8 cellular contexts compared by ENCODE assay signal in genomic region chr1:42924249-42925131, GRCh38. TPM values are rescaled to one million over a fixed set of nuclear protein-coding genes. Genes with fewer than 3 reads are reported as not detected.
DNase-seq lines count a peak whose midpoint lies in the region; TF ChIP-seq lines count a peak whose summit lies in the region.

No MANE protein-coding gene starts in this region.

- H3K27me3 ChIP-seq in thymus (ENCODE audit: control insufficient read depth, insufficient read depth): no peaks in the 10 kb centered on the region

- peaks cover 39% of the 10 kb centered on the region for H3K4me1 Mint-ChIP-seq in activated naive CD4-positive, alpha-beta T cell treated with anti-CD3 and anti-CD28 coated beads, Interleukin-2, amount 50 U/mL, for 24 hours
- peaks cover 37% of the 10 kb centered on the region for H3K4me1 Mint-ChIP-seq in osteocyte (ENCODE audit: unreplicated experiment)

- TF ChIP-seq CTCF in HEK293 (tag by site-specific recombination; IDR thresholded peaks at IDR 0.05): peak; percentile 97
- peak; percentile 25 for TF ChIP-seq CTCF in osteocyte (IDR thresholded peaks at IDR 0.05)

- peak overlapping the region; percentile 89 for H3K4me3 Mint-ChIP-seq in activated naive CD4-positive, alpha-beta T cell treated with anti-CD3 and anti-CD28 coated beads, Interleukin-2, amount 50 U/mL, for 24 hours
- peak overlapping the region; percentile 89 for H3K4me3 Mint-ChIP-seq in osteocyte (ENCODE audit: unreplicated experiment)

- H3K27me3 Mint-ChIP-seq in activated naive CD4-positive, alpha-beta T cell treated with anti-CD3 and anti-CD28 coated beads, Interleukin-2, amount 50 U/mL, for 24 hours: no peaks in the 10 kb centered on the region
- no peaks in the 10 kb centered on the region for H3K27me3 Mint-ChIP-seq in osteocyte (ENCODE audit: unreplicated experiment)

- H3K27ac ChIP-seq in HEK293 (ENCODE audit: extremely low read depth, low read depth, low read length) (peak overlapping the region; percentile 72; the same call in 1 of the 2 replicates), SK-N-MC (no peak overlapping the region; the same call in 1 of the 2 replicates), thymus (ENCODE audit: low read depth) (peak overlapping the region; percentile 96)

- H3K27ac Mint-ChIP-seq in activated naive CD4-positive, alpha-beta T cell treated with anti-CD3 and anti-CD28 coated beads, Interleukin-2, amount 50 U/mL, for 24 hours: peak overlapping the region; percentile 99
- H3K27ac Mint-ChIP-seq in osteocyte (ENCODE audit: unreplicated experiment): peak overlapping the region; percentile 94

- CTCF ChIA-PET in HEK293 (lab: Yijun Ruan, JAX): interaction anchor here (0.6 to 6.1 kb wide), 4 partner anchors 11 to 149 kb away, joined by 3 to 70 read pairs (median 27); no protein-coding TSS in a partner anchor

- DNase-seq in GM04503 (ENCODE audit: low read depth) (peak; percentile 61), MV-4-11 (lab: John Stamatoyannopoulos, UW) (peak; percentile 87), SK-N-MC (ENCODE audit: low read depth, low spot score) (no peak), glomerular endothelial cell (ENCODE audit: extremely low read depth, low read depth, low spot score) (peak; percentile 56), osteocyte (ENCODE audit: extremely low spot score, unreplicated experiment) (peak; percentile 96)

- H3K36me3 Mint-ChIP-seq in activated naive CD4-positive, alpha-beta T cell treated with anti-CD3 and anti-CD28 coated beads, Interleukin-2, amount 50 U/mL, for 24 hours: peaks cover 6% of the 10 kb centered on the region
- H3K36me3 Mint-ChIP-seq in osteocyte (ENCODE audit: unreplicated experiment): peaks cover 35% of the 10 kb centered on the region

- POLR2A ChIA-PET in HEK293 (lab: Yijun Ruan, JAX): interaction anchor here (0.8 to 1.6 kb wide), 7 partner anchors 9 to 177 kb away, joined by 3 to 6 read pairs (median 3); partner anchors contain the start of genes C1orf50 and P3H1

- H3K4me3 ChIP-seq in HEK293 (ENCODE audit: low read depth, low read length): peak overlapping the region; percentile 63
- H3K4me3 ChIP-seq in SK-N-MC: peak overlapping the region; percentile 91
- H3K4me3 ChIP-seq in thymus (ENCODE audit: low read length): peak overlapping the region; percentile 97

- peaks cover 0 to 42% of the 10 kb centered on the region in 2 experiments; a peak in 2 of 3 replicates for H3K36me3 ChIP-seq in HEK293 (ENCODE audit: control insufficient read depth in 2 of 2, insufficient read depth in 1 of 2, low read length in 2 of 2)
- no peaks in the 10 kb centered on the region; the same call in 1 of the 2 replicates for H3K36me3 ChIP-seq in SK-N-MC (ENCODE audit: insufficient read depth, low read length)
- H3K36me3 ChIP-seq in thymus (ENCODE audit: control insufficient read depth, insufficient read depth): peaks cover 34% of the 10 kb centered on the region

- no peaks in the 10 kb centered on the region for H3K9me3 ChIP-seq in HEK293 (ENCODE audit: control insufficient read depth, insufficient read depth, low read depth, low read length)
- H3K9me3 ChIP-seq in SK-N-MC (ENCODE audit: low read depth, low read length): no peaks in the 10 kb centered on the region
- H3K9me3 ChIP-seq in thymus (ENCODE audit: control insufficient read depth): peaks cover 1% of the 10 kb centered on the region

- peak overlapping the region; percentile 58 for H3K9ac ChIP-seq in SK-N-MC (ENCODE audit: insufficient read length)

- H3K9me3 Mint-ChIP-seq in activated naive CD4-positive, alpha-beta T cell treated with anti-CD3 and anti-CD28 coated beads, Interleukin-2, amount 50 U/mL, for 24 hours: no peaks in the 10 kb centered on the region
- H3K9me3 Mint-ChIP-seq in osteocyte (ENCODE audit: unreplicated experiment): no peaks in the 10 kb centered on the region

- whole genome bisulfite sequencing in thymus: 1% methylated on average over 69 of the region's 69 CpGs

- peaks cover 5% of the 10 kb centered on the region; the same call in 1 of the 2 replicates for H3K4me1 ChIP-seq in HEK293 (ENCODE audit: control insufficient read depth, insufficient read depth, low read length)
- H3K4me1 ChIP-seq in thymus (ENCODE audit: control insufficient read depth, insufficient read depth, low read length): peaks cover 5% of the 10 kb centered on the region

TF ChIP-seq in HEK293, 187 proteins besides CTCF, POLR2A, EP300 and RAD21 (continues in another document):
- TF ChIP-seq KLF16 (tag by site-specific recombination; IDR thresholded peaks at IDR 0.05) (peak; percentile 17; the same call in 1 of the 2 replicates), ZNF670 (tag by site-specific recombination; IDR thresholded peaks at IDR 0.05; ENCODE audit: low read depth) (no peak), ZNF837 (tag by site-specific recombination; IDR thresholded peaks at IDR 0.05) (no peak), KLF8 (tag by site-specific recombination; IDR thresholded peaks at IDR 0.05) (peak; percentile 77), ZEB2 (tag by site-specific recombination; IDR thresholded peaks at IDR 0.05) (peak; percentile 74; the same call in 1 of the 2 replicates), ZNF843 (tag by site-specific recombination; IDR thresholded peaks at IDR 0.05) (0 out of 2 replicates have a peak, but pooled peaks have one; percentile 43), ZBTB17 (tag by site-specific recombination; IDR thresholded peaks at IDR 0.05) (peak; percentile 96), KLF10 (tag by site-specific recombination; IDR thresholded peaks at IDR 0.05) (no peak), ZNF10 (tag by site-specific recombination; IDR thresholded peaks at IDR 0.05) (peak; percentile 66; the same call in 1 of the 2 replicates), ZNF362 (tag by site-specific recombination; IDR thresholded peaks at IDR 0.05) (no peak), ZFHX2 (tag by site-specific recombination; conservative IDR thresholded peaks at IDR 0.05) (peak; percentile 5), GLIS1 (tag by site-specific recombination; IDR thresholded peaks at IDR 0.05) (peak; percentile 96), SETDB1 (IDR thresholded peaks at IDR 0.05; ENCODE audit: insufficient read length, low read length) (no peak), ZNF600 (tag by site-specific recombination; IDR thresholded peaks at IDR 0.05) (peak; percentile 72; the same call in 1 of the 2 replicates), ZNF18 (tag by site-specific recombination; IDR thresholded peaks at IDR 0.05) (0 out of 2 replicates have a peak, but pooled peaks have one; percentile 14), YY1 (tag by site-specific recombination; IDR thresholded peaks at IDR 0.05) (peak; percentile 85), ZNF302 (tag by site-specific recombination; IDR thresholded peaks at IDR 0.05; ENCODE audit: low read depth) (no peak), ZNF157 (tag by site-specific recombination; IDR thresholded peaks at IDR 0.05) (no peak), ZNF146 (tag by site-specific recombination; IDR thresholded peaks at IDR 0.05) (peak; percentile 15; the same call in 1 of the 2 replicates), ZNF140 (tag by site-specific recombination; IDR thresholded peaks at IDR 0.05) (no peak)
- TF ChIP-seq, protein P1, sequence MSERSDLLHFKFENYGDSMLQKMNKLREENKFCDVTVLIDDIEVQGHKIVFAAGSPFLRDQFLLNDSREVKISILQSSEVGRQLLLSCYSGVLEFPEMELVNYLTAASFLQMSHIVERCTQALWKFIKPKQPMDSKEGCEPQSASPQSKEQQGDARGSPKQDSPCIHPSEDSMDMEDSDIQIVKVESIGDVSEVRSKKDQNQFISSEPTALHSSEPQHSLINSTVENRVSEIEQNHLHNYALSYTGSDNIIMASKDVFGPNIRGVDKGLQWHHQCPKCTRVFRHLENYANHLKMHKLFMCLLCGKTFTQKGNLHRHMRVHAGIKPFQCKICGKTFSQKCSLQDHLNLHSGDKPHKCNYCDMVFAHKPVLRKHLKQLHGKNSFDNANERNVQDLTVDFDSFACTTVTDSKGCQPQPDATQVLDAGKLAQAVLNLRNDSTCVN (tag by site-specific recombination; optimal IDR thresholded peaks at IDR 0.05): peak; percentile 64

RNA-seq across cellular contexts. Expression of gene SLC2A1, which starts 34.2 kb away (rescaled TPM):
- total RNA-seq in glomerular endothelial cell (126 and 197 TPM in 2 replicates), osteocyte (200 and 236 TPM in 2 replicates)
- polyA plus RNA-seq in thymus: 15.9 TPM
